ENCODE assay signal across 14 cellular contexts in genomic region chr20:50456452-50457324, GRCh38. TPM values are rescaled to one million over a fixed set of nuclear protein-coding genes. Genes with fewer than 3 reads are reported as not detected.
A peak's percentile ranks its signal among the peaks of the same experiment; 100 is the strongest.
DNase-seq lines count a peak whose midpoint lies in the region; ATAC-seq and TF ChIP-seq lines count a peak whose summit lies in the region.
"Had no signal": no experiment of that assay in that cellular context is flagged by ENCODE, and none has a peak within 500 bp of the region (broad histone marks: within the 10 kb centered on the region; RNA-seq: fewer than 3 reads in every experiment).

No MANE protein-coding gene starts in this region.

- peaks cover 32% of the 10 kb centered on the region for H3K4me1 ChIP-seq in lower lobe of right lung

- H3K4me3 Mint-ChIP-seq in CD14-positive monocyte = peak overlapping the region; percentile 16 to 67
- no peak overlapping the region for H3K4me3 Mint-ChIP-seq in WTC11

- H3K27ac ChIP-seq in lower lobe of right lung = peak overlapping the region; percentile 65
- H3K27ac ChIP-seq: pancreas had no signal

- H3K36me3 Mint-ChIP-seq in CD14-positive monocyte (peaks cover 0 to 12% of the 10 kb centered on the region in 2 donors), WTC11 (no peaks in the 10 kb centered on the region)

- CTCF ChIA-PET in WTC11 (lab: Charles Lee) = interaction anchor here (0.6 to 2.2 kb wide), 4 partner anchors 13 to 271 kb away, joined by 3 to 9 read pairs (median 7); no protein-coding TSS in a partner anchor

- no peaks in the 10 kb centered on the region for H3K9me3 ChIP-seq in lower lobe of right lung
- H3K9me3 ChIP-seq: body of pancreas, pancreas had no signal

- peaks cover 0 to 2% (median 0%) of the 10 kb centered on the region in 3 donors for H3K27me3 Mint-ChIP-seq in CD14-positive monocyte (ENCODE audit: low read depth in 3 of 3)
- H3K27me3 Mint-ChIP-seq in WTC11 (ENCODE audit: low read depth) = no peaks in the 10 kb centered on the region; the same call in 1 of the 2 replicates

- intact Hi-C loops in CD14-positive monocyte (cut with micrococcal nuclease) (loop anchor here (10.0 kb wide), 2 partner anchors 52 to 72 kb away; no protein-coding TSS in a partner anchor), lower lobe of right lung (cut with DNase I) (no loop called here)

- H3K36me3 ChIP-seq in lower lobe of right lung = no peaks in the 10 kb centered on the region
- H3K36me3 ChIP-seq: pancreas had no signal

- no peak for DNase-seq in CD14-positive monocyte (ENCODE audit: low spot score)
- DNase-seq in WTC11 (ENCODE audit: low spot score) = no peak
- DNase-seq in lower lobe of right lung = no peak
- DNase-seq in NCI-H1436 treated with DMSO at 0.1 percent for 48 hours (lab: John Stamatoyannopoulos, UW) = no peak
- no peak for DNase-seq in NCI-H2196 (lab: John Stamatoyannopoulos, UW; ENCODE audit: unreplicated experiment)
- DNase-seq: activated CD8-positive, alpha-beta memory T cell treated with anti-CD3 and anti-CD28 coated beads, Interleukin-2, amount 50 U/mL, for 4 hours; left colon; NCI-H748 treated with DMSO at 0.1 percent for 48 hours; stimulated activated CD4-positive, alpha-beta T cell treated with anti-CD3 and anti-CD28 coated beads, Interleukin-4, amount 100 ng/mL, for 24 hours; T-helper 1 cell had no signal

- no peaks in the 10 kb centered on the region for H3K27me3 ChIP-seq in lower lobe of right lung (ENCODE audit: low read depth)
- H3K27me3 ChIP-seq: body of pancreas, pancreas had no signal

- H3K4me3 ChIP-seq in lower lobe of right lung = no peak overlapping the region
- H3K4me3 ChIP-seq: body of pancreas, pancreas had no signal

- H3K4me1 Mint-ChIP-seq in CD14-positive monocyte (peaks cover 84% of the 10 kb centered on the region), WTC11 (peaks cover 12% of the 10 kb centered on the region)

- H3K9me3 Mint-ChIP-seq in CD14-positive monocyte (peaks cover 0 to 5% (median 0%) of the 10 kb centered on the region in 7 donors), WTC11 (no peaks in the 10 kb centered on the region)

- POLR2A ChIA-PET in WTC11 (lab: Charles Lee) = no interaction called here

- TF ChIP-seq CTCF in CD14-positive monocyte (IDR thresholded peaks at IDR 0.05) (no peak), GM12872 (IDR thresholded peaks at IDR 0.05; ENCODE audit: insufficient read depth, low read depth, low read length) (peak; percentile 51), WTC11 (IDR thresholded peaks at IDR 0.05) (no peak), lower lobe of right lung (IDR thresholded peaks at IDR 0.05) (no peak)

- ATAC-seq in WTC11 (no peak), lower lobe of right lung (peak in 1 of 2 donors; percentile 1), GM21390 (IDR thresholded peaks at IDR 0.05; ENCODE audit: unreplicated experiment) (no peak)
- ATAC-seq: left colon had no signal

- peak overlapping the region; percentile 9 to 87 (median 69) for H3K27ac Mint-ChIP-seq in CD14-positive monocyte
- no peak overlapping the region for H3K27ac Mint-ChIP-seq in WTC11

TF ChIP-seq in WTC11, 78 proteins besides CTCF, POLR2A, EP300 and RAD21:
- TF ChIP-seq ATF6 (CRISPR knock-in tag; IDR thresholded peaks at IDR 0.05) = no peak
- TF ChIP-seq GTF2I (CRISPR knock-in tag; conservative IDR thresholded peaks at IDR 0.05) = 0 out of 2 replicates have a peak, but pooled peaks have one; percentile 3

RNA-seq across cellular contexts. Expression of gene PTPN1, which starts 53.5 kb away (rescaled TPM):
- 10 to 100 TPM; 12.4 to 19.1 TPM for polyA plus RNA-seq in CD14-positive monocyte
- 23.4 to 29.4 TPM (median 25.3 TPM) in 3 replicates for total RNA-seq in WTC11 (2021)
- 78.2 TPM for total RNA-seq in lower lobe of right lung
